Comparison of ENCODE assay signal across 22 cellular contexts in genomic region chr2:180038997-180039396, GRCh38.
"Had no signal": no experiment of that assay in that cellular context is flagged by ENCODE, and none has a peak within 500 bp of the region (broad histone marks: within the 10 kb centered on the region; RNA-seq: fewer than 3 reads in every experiment).

No MANE protein-coding gene starts in this region.

- H3K4me3 Mint-ChIP-seq: activated naive CD4-positive, alpha-beta T cell treated with anti-CD3 and anti-CD28 coated beads for 36 hours; activated naive CD8-positive, alpha-beta T cell treated with anti-CD3 and anti-CD28 coated beads, Interleukin-2, amount 50 U/mL, for 24 hours; activated T-cell treated with anti-CD3 and anti-CD28 coated beads, Interleukin-2, amount 50 U/mL, for 4 hours had no signal

- H3K4me1 Mint-ChIP-seq: activated naive CD8-positive, alpha-beta T cell treated with anti-CD3 and anti-CD28 coated beads, Interleukin-2, amount 50 U/mL, for 24 hours had no signal

- DNase-seq: activated CD4-positive, alpha-beta T cell treated with anti-CD3 and anti-CD28 coated beads, Interleukin-2, amount 50 U/mL, for 1 hour; activated CD8-positive, alpha-beta memory T cell treated with anti-CD3 and anti-CD28 coated beads, Interleukin-2, amount 50 U/mL, for 4 hours; activated naive CD4-positive, alpha-beta T cell treated with anti-CD3 and anti-CD28 coated beads for 36 hours; activated naive CD8-positive, alpha-beta T cell treated with anti-CD3 and anti-CD28 coated beads, Interleukin-2, amount 50 U/mL, for 24 hours; activated T-cell treated with anti-CD3 and anti-CD28 coated beads, Interleukin-2, amount 50 U/mL, for 4 hours; body of pancreas; dorsolateral prefrontal cortex; gastrocnemius medialis; head of caudate nucleus; stimulated activated CD4-positive, alpha-beta T cell treated with anti-CD3 and anti-CD28 coated beads, Interleukin-12 subunit alpha, Interleukin-12 subunit beta, amount 100 ng/mL, for 4 hours; stimulated activated CD4-positive, alpha-beta T cell treated with anti-CD3 and anti-CD28 coated beads, Interleukin-1b, Interleukin-23, amount 100 ng/mL, for 48 hours; stimulated activated CD8-positive, alpha-beta memory T cell treated with anti-CD3 and anti-CD28 coated beads, Interleukin-4, amount 100 ng/mL, for 48 hours; stimulated activated naive CD4-positive, alpha-beta T cell; substantia nigra; T-helper 1 cell; T1000 had no signal

- H3K27me3 ChIP-seq: body of pancreas, gastrocnemius medialis, tibial nerve had no signal

- FAIRE-seq: colon, keratinocyte, urothelium cell line had no signal

- H3K36me3 ChIP-seq: gastrocnemius medialis, tibial nerve had no signal

- H3K27ac ChIP-seq: body of pancreas, dorsolateral prefrontal cortex, gastrocnemius medialis, tibial nerve had no signal

- H3K9me3 ChIP-seq: body of pancreas, gastrocnemius medialis, tibial nerve had no signal

- H3K27me3 Mint-ChIP-seq: progenitor cell of endocrine pancreas had no signal

- H3K4me1 ChIP-seq: body of pancreas, gastrocnemius medialis had no signal

- H3K9me3 Mint-ChIP-seq: activated naive CD4-positive, alpha-beta T cell treated with anti-CD3 and anti-CD28 coated beads for 36 hours; activated naive CD8-positive, alpha-beta T cell treated with anti-CD3 and anti-CD28 coated beads, Interleukin-2, amount 50 U/mL, for 24 hours; activated T-cell treated with anti-CD3 and anti-CD28 coated beads, Interleukin-2, amount 50 U/mL, for 4 hours had no signal

- H3K4me3 ChIP-seq: body of pancreas, dorsolateral prefrontal cortex, gastrocnemius medialis, lung, tibial nerve had no signal

- H3K27ac Mint-ChIP-seq: activated naive CD4-positive, alpha-beta T cell treated with anti-CD3 and anti-CD28 coated beads for 36 hours; activated naive CD8-positive, alpha-beta T cell treated with anti-CD3 and anti-CD28 coated beads, Interleukin-2, amount 50 U/mL, for 24 hours; progenitor cell of endocrine pancreas had no signal

- ATAC-seq: activated naive CD8-positive, alpha-beta T cell treated with anti-CD3 and anti-CD28 coated beads, Interleukin-2, amount 50 U/mL, for 24 hours; activated T-cell treated with anti-CD3 and anti-CD28 coated beads, Interleukin-2, amount 50 U/mL, for 4 hours; body of pancreas; gastrocnemius medialis had no signal
